Comparison of ENCODE assay signal across 9 cellular contexts in genomic region chr16:77213542-77214108, GRCh38. TPM values are rescaled to one million over a fixed set of nuclear protein-coding genes. Genes with fewer than 3 reads are reported as not detected.
DNase-seq lines count a peak whose midpoint lies in the region; ATAC-seq and TF ChIP-seq lines count a peak whose summit lies in the region.
"Had no signal": no experiment of that assay in that cellular context is flagged by ENCODE, and none has a peak within 500 bp of the region (broad histone marks: within the 10 kb centered on the region; RNA-seq: fewer than 3 reads in every experiment).

No MANE protein-coding gene starts in this region.

- peaks cover 6% of the 10 kb centered on the region for H3K36me3 Mint-ChIP-seq in Caco-2 (ENCODE audit: insufficient read depth, unreplicated experiment)
- no peaks in the 10 kb centered on the region for H3K36me3 Mint-ChIP-seq in chondrocyte (ENCODE audit: low read depth)
- H3K36me3 Mint-ChIP-seq in naive thymus-derived CD8-positive, alpha-beta T cell, result no peaks in the 10 kb centered on the region

- intact Hi-C loops in Caco-2 (cut with micrococcal nuclease; ENCODE audit: unreplicated experiment), result loop anchor here (2.0 kb wide), 1 partner anchor 1567 kb away; the partner anchor contains the start of genes KARS1 and TERF2IP
- intact Hi-C loops in posterior vena cava (cut with DNase I), result no loop called here

- CTCF ChIA-PET in Caco-2 (lab: Charles Lee), result no interaction called here

- H3K4me3 ChIP-seq in Caco-2 (ENCODE audit: low read depth, low read length) (no peak overlapping the region), MG63 (no peak overlapping the region)

- no TSS peak for BruUV-seq in Caco-2 (replicated peaks; lab: Mats Ljungman, UMichigan)

- H3K4me3 Mint-ChIP-seq in Caco-2 (ENCODE audit: unreplicated experiment), result peak overlapping the region; percentile 75
- H3K4me3 Mint-ChIP-seq in chondrocyte (ENCODE audit: unreplicated experiment), result peak overlapping the region; percentile 72
- peak overlapping the region; percentile 77 to 94 (median 89) for H3K4me3 Mint-ChIP-seq in naive thymus-derived CD8-positive, alpha-beta T cell

- no peak for DNase-seq in Caco-2
- DNase-seq in MG63, result peak; percentile 73
- DNase-seq in chondrocyte (ENCODE audit: low spot score), result no peak
- DNase-seq in naive thymus-derived CD8-positive, alpha-beta T cell, result no peak
- no peak for DNase-seq in posterior vena cava (ENCODE audit: low spot score)
- no peak for DNase-seq in activated CD4-positive, alpha-beta T cell treated with anti-CD3 and anti-CD28 coated beads for 4 hours

- no peaks in the 10 kb centered on the region for H3K27me3 ChIP-seq in Caco-2 (replicated peaks; ENCODE audit: control insufficient read depth, insufficient read depth, low read length)
- H3K27me3 ChIP-seq in MG63, result no peaks in the 10 kb centered on the region

- POLR2A ChIA-PET in Caco-2 (lab: Charles Lee), result no interaction called here
- POLR2A ChIA-PET in naive thymus-derived CD8-positive, alpha-beta T cell (lab: Charles Lee), result interaction anchor here (1.6 to 2.9 kb wide), 2 partner anchors 23 to 1565 kb away, joined by 3 to 16 read pairs; partner anchors contain the start of gene MON1B

- H3K9me3 Mint-ChIP-seq in Caco-2 (ENCODE audit: unreplicated experiment) (no peaks in the 10 kb centered on the region), chondrocyte (ENCODE audit: low read depth) (no peaks in the 10 kb centered on the region)
- no peaks in the 10 kb centered on the region for H3K9me3 Mint-ChIP-seq in naive thymus-derived CD8-positive, alpha-beta T cell

- H3K27ac Mint-ChIP-seq in Caco-2 (ENCODE audit: unreplicated experiment) (no peak overlapping the region), chondrocyte (ENCODE audit: unreplicated experiment) (peak overlapping the region; percentile 47)
- peak overlapping the region in 9 of 10 donors; percentile 24 to 85 (median 69) for H3K27ac Mint-ChIP-seq in naive thymus-derived CD8-positive, alpha-beta T cell

- ATAC-seq in naive thymus-derived CD8-positive, alpha-beta T cell, result no peak
- ATAC-seq in GM19035 (IDR thresholded peaks at IDR 0.05; ENCODE audit: unreplicated experiment), result no peak
- ATAC-seq in HG03280 (IDR thresholded peaks at IDR 0.05; ENCODE audit: unreplicated experiment), result no peak

- no peaks in the 10 kb centered on the region for H3K27me3 Mint-ChIP-seq in Caco-2 (ENCODE audit: insufficient read depth, unreplicated experiment)
- H3K27me3 Mint-ChIP-seq in chondrocyte (ENCODE audit: low read depth), result no peaks in the 10 kb centered on the region
- no peaks in the 10 kb centered on the region for H3K27me3 Mint-ChIP-seq in naive thymus-derived CD8-positive, alpha-beta T cell

- H3K4me1 ChIP-seq in Caco-2, result no peaks in the 10 kb centered on the region; the same call in 1 of the 2 replicates

- no peak for TF ChIP-seq CTCF in Caco-2 (IDR thresholded peaks at IDR 0.05; ENCODE audit: insufficient read depth in 1 of 2, low read depth in 1 of 2, low read length in 1 of 2, severe bottlenecking in 1 of 2, unreplicated experiment in 1 of 2)
- no peak for TF ChIP-seq CTCF in chondrocyte (IDR thresholded peaks at IDR 0.05)

- H3K36me3 ChIP-seq in Caco-2 (ENCODE audit: control insufficient read depth, insufficient read depth, low read length), result no peaks in the 10 kb centered on the region
- H3K36me3 ChIP-seq in MG63, result no peaks in the 10 kb centered on the region
- H3K36me3 ChIP-seq: thoracic aorta had no signal

- peaks cover 7% of the 10 kb centered on the region for H3K4me1 Mint-ChIP-seq in Caco-2 (ENCODE audit: low read depth, unreplicated experiment)
- H3K4me1 Mint-ChIP-seq in chondrocyte (ENCODE audit: low read depth), result peaks cover 19% of the 10 kb centered on the region
- peaks cover 12 to 18% (median 17%) of the 10 kb centered on the region in 4 donors for H3K4me1 Mint-ChIP-seq in naive thymus-derived CD8-positive, alpha-beta T cell

- no peaks in the 10 kb centered on the region for H3K9me3 ChIP-seq in Caco-2
- no peaks in the 10 kb centered on the region for H3K9me3 ChIP-seq in MG63
- H3K9me3 ChIP-seq: thoracic aorta had no signal

RNA-seq across cellular contexts. Expression of gene SYCE1L, which starts 14.4 kb away (rescaled TPM):
- total RNA-seq in Caco-2 (2022), result 4.8 and 8.2 TPM in 2 replicates
- not detected in 2 replicates for total RNA-seq in MG63 (2014; rRNA removed; shearing (Covaris generic); ENCODE audit: low replicate concordance)
- 3.1 to 4.0 TPM (median 3.9 TPM) in 3 replicates for total RNA-seq in chondrocyte
- 10 to 100 TPM; 12.9 to 22.0 TPM for total RNA-seq in naive thymus-derived CD8-positive, alpha-beta T cell
- 1 to 10 TPM; 1.2 to 8.7 (median 1.8) TPM for polyA plus RNA-seq in naive thymus-derived CD8-positive, alpha-beta T cell
- total RNA-seq in posterior vena cava, result 1 to 10 TPM; 2.5 to 6.1 TPM

RNA-seq across cellular contexts. Expression of gene MON1B, which starts 22.6 kb away (rescaled TPM):
- total RNA-seq in Caco-2 (2022) (66.9 and 67.1 TPM in 2 replicates), chondrocyte (26.9 to 34.3 TPM (median 27.5 TPM) in 3 replicates), posterior vena cava (10 to 100 TPM; 34.7 to 35.6 TPM)
- total RNA-seq in MG63 (2014; rRNA removed; shearing (Covaris generic); ENCODE audit: low replicate concordance), result 1.8 and 3.3 TPM in 2 replicates
- 10 to 100 TPM; 66.2 to 76.9 TPM for total RNA-seq in naive thymus-derived CD8-positive, alpha-beta T cell
- 10 to 100 TPM; 29.0 to 40.7 (median 33.0) TPM for polyA plus RNA-seq in naive thymus-derived CD8-positive, alpha-beta T cell
